ENCODE assay signal across 8 cellular contexts in the genomic region with DNA sequence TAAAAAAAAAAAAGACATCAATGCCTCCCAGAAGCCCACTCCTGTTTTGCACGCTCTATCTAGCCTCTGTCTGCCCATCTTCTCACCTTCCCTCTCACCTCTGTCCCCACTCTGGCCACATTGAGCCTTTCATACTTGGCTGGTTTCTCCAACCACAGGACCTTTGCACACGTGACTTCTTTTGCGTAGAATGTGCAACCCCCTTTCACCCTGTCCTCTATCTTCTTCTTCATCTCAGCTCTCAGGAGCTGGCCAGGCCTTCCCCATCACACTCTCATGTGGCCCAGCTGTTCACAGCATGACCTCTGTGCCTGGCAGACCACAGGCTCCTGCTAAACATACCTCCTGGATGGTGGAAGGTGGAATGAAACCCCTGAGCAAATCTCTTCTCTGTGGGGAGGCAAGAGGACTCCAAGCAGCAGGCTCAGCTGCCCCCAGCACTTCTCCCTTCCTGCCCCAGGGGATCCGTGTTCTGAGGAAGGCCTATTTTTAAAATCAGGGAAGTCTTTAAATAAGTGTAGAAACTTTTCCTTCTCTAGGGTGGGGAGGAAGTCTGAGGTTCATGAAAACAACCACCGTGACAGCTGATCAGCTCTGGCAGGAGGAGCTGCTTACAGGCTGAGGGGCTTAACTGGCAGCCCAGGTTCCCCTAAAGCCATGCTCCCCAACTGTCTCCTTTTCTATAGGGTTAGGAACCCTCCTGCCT. TPM values are rescaled to one million over a fixed set of nuclear protein-coding genes. Genes with fewer than 3 reads are reported as not detected.
DNase-seq lines count a peak whose midpoint lies in the region; ATAC-seq and TF ChIP-seq lines count a peak whose summit lies in the region.

No MANE protein-coding gene starts in this region.

- no peak overlapping the region for H2AFZ ChIP-seq in SK-N-SH (ENCODE audit: low read depth)

- peaks cover 60 to 84% of the 10 kb centered on the region in 2 donors for H3K36me3 Mint-ChIP-seq in CD14-positive monocyte
- no peaks in the 10 kb centered on the region for H3K36me3 Mint-ChIP-seq in activated T-helper 17 cell treated with anti-CD3 and anti-CD28 coated beads, Interleukin-2, amount 50 U/mL, for 72 hours (ENCODE audit: low read depth)
- H3K36me3 Mint-ChIP-seq in stimulated activated effector memory CD8-positive, alpha-beta T cell treated with anti-CD3 and anti-CD28 coated beads, Interleukin-12 subunit alpha, Interleukin-12 subunit beta, amount 100 ng/mL, for 72 hours: no peaks in the 10 kb centered on the region

- TF ChIP-seq CTCF in CD14-positive monocyte (IDR thresholded peaks at IDR 0.05) (no peak), SK-N-SH (IDR thresholded peaks at IDR 0.05) (no peak)

- TF ChIP-seq EP300 in SK-N-SH (IDR thresholded peaks at IDR 0.05; ENCODE audit: borderline replicate concordance in 1 of 2, low read depth in 1 of 2, low read length in 1 of 2): no peak

- POLR2A ChIA-PET in SK-N-SH (lab: Yijun Ruan, JAX): no interaction called here

- 77% methylated on average over 4 of the region's 5 CpGs for WGBS in SK-N-SH (ENCODE audit: low lambda C conversion rate)

- H3K9ac ChIP-seq in SK-N-SH: no peak overlapping the region

- no peaks in the 10 kb centered on the region for H3K79me2 ChIP-seq in SK-N-SH (ENCODE audit: insufficient read depth)

- peak overlapping the region; percentile 67 to 95 (median 86) for H3K27ac Mint-ChIP-seq in CD14-positive monocyte
- H3K27ac Mint-ChIP-seq in activated T-helper 17 cell treated with anti-CD3 and anti-CD28 coated beads, Interleukin-2, amount 50 U/mL, for 72 hours: peak overlapping the region; percentile 45
- H3K27ac Mint-ChIP-seq in stimulated activated effector memory CD8-positive, alpha-beta T cell treated with anti-CD3 and anti-CD28 coated beads, Interleukin-12 subunit alpha, Interleukin-12 subunit beta, amount 100 ng/mL, for 72 hours: peak overlapping the region; percentile 88

- H3K36me3 ChIP-seq in SK-N-SH (replicated peaks in 1 of 2; ENCODE audit: control insufficient read depth in 1 of 2, insufficient read depth in 2 of 2, low read length in 1 of 2): no peaks in the 10 kb centered on the region

- peaks cover 0 to 4% (median 0%) of the 10 kb centered on the region in 3 donors for H3K27me3 Mint-ChIP-seq in CD14-positive monocyte (ENCODE audit: low read depth in 3 of 3)
- H3K27me3 Mint-ChIP-seq in activated T-helper 17 cell treated with anti-CD3 and anti-CD28 coated beads, Interleukin-2, amount 50 U/mL, for 72 hours: no peaks in the 10 kb centered on the region

- H3K9me2 ChIP-seq in SK-N-SH: no peaks in the 10 kb centered on the region

- 0 out of 2 replicates have a peak, but pooled peaks cover 5% of the 10 kb centered on the region for H3K9me3 ChIP-seq in SK-N-SH

- H3K4me3 Mint-ChIP-seq in CD14-positive monocyte: peak overlapping the region; percentile 43 to 90
- no peak overlapping the region for H3K4me3 Mint-ChIP-seq in activated T-helper 17 cell treated with anti-CD3 and anti-CD28 coated beads, Interleukin-2, amount 50 U/mL, for 72 hours
- H3K4me3 Mint-ChIP-seq in stimulated activated effector memory CD8-positive, alpha-beta T cell treated with anti-CD3 and anti-CD28 coated beads, Interleukin-12 subunit alpha, Interleukin-12 subunit beta, amount 100 ng/mL, for 72 hours: peak overlapping the region; percentile 30

- intact Hi-C loops in CD14-positive monocyte (cut with micrococcal nuclease): no loop called here

- H3K9me3 Mint-ChIP-seq in CD14-positive monocyte: no peaks in the 10 kb centered on the region
- H3K9me3 Mint-ChIP-seq in activated T-helper 17 cell treated with anti-CD3 and anti-CD28 coated beads, Interleukin-2, amount 50 U/mL, for 72 hours: no peaks in the 10 kb centered on the region
- H3K9me3 Mint-ChIP-seq in stimulated activated effector memory CD8-positive, alpha-beta T cell treated with anti-CD3 and anti-CD28 coated beads, Interleukin-12 subunit alpha, Interleukin-12 subunit beta, amount 100 ng/mL, for 72 hours: peaks cover 3% of the 10 kb centered on the region

- no peak for DNase-seq in CD14-positive monocyte (ENCODE audit: low spot score)
- no peak for DNase-seq in stimulated activated effector memory CD8-positive, alpha-beta T cell treated with anti-CD3 and anti-CD28 coated beads, Interleukin-12 subunit alpha, Interleukin-12 subunit beta, amount 100 ng/mL, for 72 hours (ENCODE audit: low spot score in 2 of 2)
- no peak for DNase-seq in SK-N-SH
- DNase-seq in NCI-H524 (lab: John Stamatoyannopoulos, UW): no peak
- no peak for DNase-seq in NCI-H2081 (lab: John Stamatoyannopoulos, UW)

- no peak for TF ChIP-seq RAD21 in SK-N-SH (IDR thresholded peaks at IDR 0.05; ENCODE audit: low read length)

- H3K4me1 ChIP-seq in SK-N-SH (ENCODE audit: control insufficient read depth in 1 of 2, insufficient read depth in 2 of 2, low read depth in 1 of 2, low read length in 1 of 2): peaks cover 0 to 3% of the 10 kb centered on the region in 2 experiments; a peak in 1 of 4 replicates

- H4K20me1 ChIP-seq in SK-N-SH (ENCODE audit: insufficient read depth): no peaks in the 10 kb centered on the region

- no peaks in the 10 kb centered on the region for H3F3A ChIP-seq in SK-N-SH (replicated peaks; ENCODE audit: insufficient read depth)

- H3K27ac ChIP-seq in SK-N-SH (ENCODE audit: low read depth in 2 of 2, low read length in 1 of 2): no peak overlapping the region

- no peak overlapping the region for H3K4me2 ChIP-seq in SK-N-SH

- no peak overlapping the region for H3K4me3 ChIP-seq in SK-N-SH (ENCODE audit: low read depth in 2 of 2, low read length in 1 of 2)

- no peaks in the 10 kb centered on the region for H3K27me3 ChIP-seq in SK-N-SH (ENCODE audit: insufficient read depth)

- CTCF ChIA-PET in SK-N-SH (lab: Yijun Ruan, JAX): no interaction called here

- peaks cover 64% of the 10 kb centered on the region for H3K4me1 Mint-ChIP-seq in CD14-positive monocyte
- peaks cover 8% of the 10 kb centered on the region for H3K4me1 Mint-ChIP-seq in activated T-helper 17 cell treated with anti-CD3 and anti-CD28 coated beads, Interleukin-2, amount 50 U/mL, for 72 hours
- peaks cover 19% of the 10 kb centered on the region for H3K4me1 Mint-ChIP-seq in stimulated activated effector memory CD8-positive, alpha-beta T cell treated with anti-CD3 and anti-CD28 coated beads, Interleukin-12 subunit alpha, Interleukin-12 subunit beta, amount 100 ng/mL, for 72 hours

- peak; percentile 69 for ATAC-seq in GM19324 (IDR thresholded peaks at IDR 0.05; ENCODE audit: low FRiP score, unreplicated experiment)
- ATAC-seq in HG03175 (IDR thresholded peaks at IDR 0.05; ENCODE audit: unreplicated experiment): peak; percentile 79
- ATAC-seq in activated T-helper 17 cell treated with anti-CD3 and anti-CD28 coated beads, Interleukin-2, amount 50 U/mL, for 72 hours (replicated peaks): no peak
- ATAC-seq in stimulated activated effector memory CD8-positive, alpha-beta T cell treated with anti-CD3 and anti-CD28 coated beads, Interleukin-12 subunit alpha, Interleukin-12 subunit beta, amount 100 ng/mL, for 72 hours: peak; percentile 51

TF ChIP-seq in SK-N-SH, 30 proteins besides CTCF, POLR2A, EP300 and RAD21:
- no peak for TF ChIP-seq MEF2A (IDR thresholded peaks at IDR 0.05; ENCODE audit: borderline replicate concordance, low read depth)
- no peak for TF ChIP-seq TCF12 (IDR thresholded peaks at IDR 0.05)

RNA-seq across cellular contexts. Expression of a gene that starts 11.6 kb away (rescaled TPM):
- polyA plus RNA-seq in CD14-positive monocyte: 100 to 1,000 TPM; 121 to 167 TPM
- 1 to 10 TPM in 1 of 2 donors, under 1 TPM in 1; 0.71 to 1.7 TPM for total RNA-seq in activated T-helper 17 cell treated with anti-CD3 and anti-CD28 coated beads, Interleukin-2, amount 50 U/mL, for 72 hours
- polyA plus RNA-seq in SK-N-SH (2012; rRNA removed): 0.03 TPM in 2 replicates
- 0.03 and 0.10 TPM in 2 replicates for polyA plus RNA-seq in SK-N-SH (2012; cell fraction: cytosol; rRNA removed)
- polyA plus RNA-seq in SK-N-SH (2012; cell fraction: nucleus; rRNA removed): 0.09 TPM in 1 of 2 replicates, not detected in the other

Comparison
In these comparisons a context has a peak if more than half of its experiments do, and no peak if none do; other contexts are left out.
1. RNA of a gene that starts 11.6 kb away (polyA plus RNA-seq): 121 to 167 TPM in CD14-positive monocyte; 0.03 to 0.10 TPM in SK-N-SH; every median in the first group is over 100 times any median in the second.
2. Peak in every context shown above with its lines, with median percentiles within 50 percentile points of each other: H3K27ac Mint-ChIP-seq.